Comparison of ENCODE assay signal across 18 cellular contexts in the genomic region with DNA sequence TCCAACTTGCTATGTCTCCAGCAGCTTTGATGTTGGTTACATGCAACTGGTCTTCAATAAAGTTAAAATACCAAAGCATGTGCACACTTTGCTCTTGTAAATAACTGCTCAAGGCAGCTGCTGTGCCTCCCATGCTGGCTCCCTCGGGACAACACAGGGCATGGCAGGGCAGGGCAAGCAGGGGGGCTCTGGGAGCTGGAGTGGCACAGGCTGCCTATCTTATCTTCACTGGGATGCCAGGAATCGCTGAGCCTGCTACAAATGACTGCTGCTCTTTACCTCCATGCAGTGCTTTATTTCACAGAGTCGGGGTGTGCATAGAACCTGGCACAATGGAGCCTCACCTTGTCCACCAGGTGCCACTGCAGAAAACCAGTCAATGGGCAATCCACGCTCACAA.
"Had no signal": no experiment of that assay in that cellular context is flagged by ENCODE, and none has a peak within 500 bp of the region (broad histone marks: within the 10 kb centered on the region; RNA-seq: fewer than 3 reads in every experiment).

No MANE protein-coding gene starts in this region.

- H3K4me3 Mint-ChIP-seq: activated CD8-positive, alpha-beta T cell treated with anti-CD3 and anti-CD28 coated beads, Interleukin-2, amount 10 ng/mL, durations not matched to agents 7 days and 5 days; activated T-helper 1 cell treated with anti-CD3 and anti-CD28 coated beads, Interleukin-12 subunit alpha, Interleukin-12 subunit beta, Interleukin-2, Interleukin-4 antibody, amounts not matched to agents 30 ng/mL and 10 ng/mL and 1 ng/mL, durations not matched to agents 14 hours and 24 hours and 36 hours; naive B cell; stimulated activated naive CD8-positive, alpha-beta T cell treated with anti-CD3 and anti-CD28 coated beads, Interleukin-15, Interleukin-2, amounts not matched to agents 100 ng/mL and 50 ng/mL, for 24 hours had no signal

- DNase-seq: activated CD4-positive, alpha-beta T cell treated with anti-CD3 and anti-CD28 coated beads for 48 hours; activated CD8-positive, alpha-beta memory T cell treated with anti-CD3 and anti-CD28 coated beads, Interleukin-2, amount 50 U/mL, for 48 hours; activated CD8-positive, alpha-beta T cell treated with anti-CD3 and anti-CD28 coated beads, Interleukin-2, amount 10 ng/mL, durations not matched to agents 7 days and 5 days; activated naive CD4-positive, alpha-beta T cell; effector CD8-positive, alpha-beta T cell; naive B cell; stimulated activated CD4-positive, alpha-beta T cell treated with anti-CD3 and anti-CD28 coated beads, Interleukin-15, amount 100 ng/mL, for 24 hours; stimulated activated CD4-positive, alpha-beta T cell treated with anti-CD3 and anti-CD28 coated beads, Interleukin-4, amount 100 ng/mL, for 24 hours; T-helper 1 cell had no signal

- H3K9me3 Mint-ChIP-seq: activated T-helper 1 cell treated with anti-CD3 and anti-CD28 coated beads, Interleukin-12 subunit alpha, Interleukin-12 subunit beta, Interleukin-2, Interleukin-4 antibody, amounts not matched to agents 30 ng/mL and 10 ng/mL and 1 ng/mL, durations not matched to agents 14 hours and 24 hours and 36 hours; naive B cell; stimulated activated naive CD8-positive, alpha-beta T cell treated with anti-CD3 and anti-CD28 coated beads, Interleukin-15, Interleukin-2, amounts not matched to agents 100 ng/mL and 50 ng/mL, for 24 hours had no signal

- H3K4me3 ChIP-seq: ascending aorta, coronary artery, lung, psoas muscle, uterus had no signal

- H3K27me3 ChIP-seq: ascending aorta, neutrophil, uterus had no signal

- H3K36me3 Mint-ChIP-seq: naive B cell had no signal

- H3K9me3 ChIP-seq: ascending aorta, neutrophil, psoas muscle, uterus had no signal

- H3K27ac ChIP-seq: ascending aorta, coronary artery, neutrophil, psoas muscle, uterus, WERI-Rb-1 had no signal

- H3K4me1 ChIP-seq: uterus had no signal

- H3K27me3 Mint-ChIP-seq: naive B cell; stimulated activated naive CD8-positive, alpha-beta T cell treated with anti-CD3 and anti-CD28 coated beads, Interleukin-15, Interleukin-2, amounts not matched to agents 100 ng/mL and 50 ng/mL, for 24 hours had no signal

- H3K27ac Mint-ChIP-seq: activated CD8-positive, alpha-beta T cell treated with anti-CD3 and anti-CD28 coated beads, Interleukin-2, amount 10 ng/mL, durations not matched to agents 7 days and 5 days; activated T-helper 1 cell treated with anti-CD3 and anti-CD28 coated beads, Interleukin-12 subunit alpha, Interleukin-12 subunit beta, Interleukin-2, Interleukin-4 antibody, amounts not matched to agents 30 ng/mL and 10 ng/mL and 1 ng/mL, durations not matched to agents 14 hours and 24 hours and 36 hours; stimulated activated naive CD8-positive, alpha-beta T cell treated with anti-CD3 and anti-CD28 coated beads, Interleukin-15, Interleukin-2, amounts not matched to agents 100 ng/mL and 50 ng/mL, for 24 hours had no signal

- H3K36me3 ChIP-seq: neutrophil, uterus had no signal
